In genomic region chr20:3041818-3042504, GRCh38 we compare ENCODE assay signal across 8 cellular contexts. TPM values are rescaled to one million over a fixed set of nuclear protein-coding genes. Genes with fewer than 3 reads are reported as not detected.
DNase-seq lines count a peak whose midpoint lies in the region; ATAC-seq and TF ChIP-seq lines count a peak whose summit lies in the region.

No MANE protein-coding gene starts in this region.

- BruUV-seq in PC-3 (replicated peaks; lab: Mats Ljungman, UMichigan): no TSS peak

- POLR2A ChIA-PET in PC-3 (lab: Charles Lee; ENCODE audit: unreplicated experiment): no interaction called here

- H4K20me1 ChIP-seq in PC-3 (ENCODE audit: low read length): peaks cover 4% of the 10 kb centered on the region; the same call in 1 of the 2 replicates

- H3K36me3 ChIP-seq in PC-3 (ENCODE audit: low read depth, low read length) (peaks cover 10% of the 10 kb centered on the region; the same call in 1 of the 2 replicates), gastrocnemius medialis (peaks cover 0 to 33% of the 10 kb centered on the region in 2 donors)

- H3K79me2 ChIP-seq in PC-3 (ENCODE audit: low read length): peaks cover 10% of the 10 kb centered on the region

- in situ Hi-C loops in gastrocnemius medialis (cut with MboI; ENCODE audit: low sequenced_read_pairs in 4 of 4): no loop called here

- intact Hi-C loops in PC-3 (cut with micrococcal nuclease): no loop called here
- intact Hi-C loops in gastrocnemius medialis (cut with DNase I; ENCODE audit: low total_unique reads): loop anchor here (10.0 kb wide), 1 partner anchor 163 kb away; the partner anchor contains the start of genes DDRGK1 and ITPA

- H2AFZ ChIP-seq in PC-3 (ENCODE audit: low read length): no peak overlapping the region

- H3K27ac ChIP-seq in PC-3 (ENCODE audit: low read length) (no peak overlapping the region), gastrocnemius medialis (peak overlapping the region; percentile 27 to 62 (median 58))

- H3K27me3 ChIP-seq in PC-3 (ENCODE audit: low read length) (no peaks in the 10 kb centered on the region), gastrocnemius medialis (no peaks in the 10 kb centered on the region)

- TF ChIP-seq CTCF in PC-3 (conservative IDR thresholded peaks at IDR 0.05; ENCODE audit: low read depth, low read length) (no peak), fibroblast of pulmonary artery (IDR thresholded peaks at IDR 0.05; ENCODE audit: low read length, missing control alignments) (no peak), gastrocnemius medialis (IDR thresholded peaks at IDR 0.05 in 4 of 5, conservative IDR thresholded peaks at IDR 0.05 in 1 of 5) (no peak)

- CTCF ChIA-PET in PC-3 (lab: Charles Lee): no interaction called here

- H3K4me2 ChIP-seq in PC-3 (ENCODE audit: low read length): peak overlapping the region; percentile 24; the same call in 1 of the 2 replicates

- H3K9me2 ChIP-seq in PC-3 (replicated peaks; ENCODE audit: low read length): no peaks in the 10 kb centered on the region

- no peak for TF ChIP-seq POLR2A in gastrocnemius medialis (IDR thresholded peaks at IDR 0.05)

- peaks cover 15% of the 10 kb centered on the region for H3K4me1 ChIP-seq in PC-3 (ENCODE audit: insufficient read depth, low read length)
- H3K4me1 ChIP-seq in gastrocnemius medialis: peaks cover 9 to 12% of the 10 kb centered on the region in 2 donors

- no peaks in the 10 kb centered on the region for H3F3A ChIP-seq in PC-3 (ENCODE audit: low read length, unreplicated experiment)

- H3K9me3 ChIP-seq in PC-3 (ENCODE audit: low read length): no peaks in the 10 kb centered on the region
- H3K9me3 ChIP-seq in gastrocnemius medialis: no peaks in the 10 kb centered on the region

- DNase-seq in DMS 273 (lab: John Stamatoyannopoulos, UW; ENCODE audit: unreplicated experiment) (peak; percentile 50), DMS 273 treated with DMSO at 0.1 percent for 48 hours (lab: John Stamatoyannopoulos, UW) (no peak), PC-3 (no peak), fibroblast of pulmonary artery (ENCODE audit: low read depth) (peak; percentile 28), gastrocnemius medialis (no peak), Kasumi-1 (lab: John Stamatoyannopoulos, UW) (no peak), activated gamma-delta T cell treated with Interleukin-2 at 50 U/mL for 16 hours (no peak)
- DNase-seq in stimulated activated CD4-positive, alpha-beta T cell treated with anti-CD3 and anti-CD28 coated beads, Interleukin-12 subunit alpha, Interleukin-12 subunit beta, amount 100 ng/mL, for 4 hours: no peak

- no peak overlapping the region for H3K9ac ChIP-seq in PC-3 (ENCODE audit: low read length)

- no peak for ATAC-seq in PC-3
- ATAC-seq in gastrocnemius medialis: no peak

- H3K4me3 ChIP-seq in PC-3 (ENCODE audit: low read length) (no peak overlapping the region), fibroblast of pulmonary artery (replicated peaks; ENCODE audit: low read depth, low read length) (no peak overlapping the region), gastrocnemius medialis (no peak overlapping the region)

RNA-seq across cellular contexts. Expression of gene GNRH2, which starts 1.5 kb away (rescaled TPM):
- 1.6 TPM in 1 of 2 replicates, not detected in the other for total RNA-seq in PC-3 (2014; rRNA removed)
- total RNA-seq in gastrocnemius medialis: not detected

RNA-seq across cellular contexts. Expression of gene MRPS26, which starts 3.9 kb away (rescaled TPM):
- total RNA-seq in PC-3 (2014; rRNA removed): 182 and 280 TPM in 2 replicates
- total RNA-seq in gastrocnemius medialis: 10 to 100 TPM; 58.7 to 69.8 (median 62.8) TPM

RNA-seq across cellular contexts. Expression of gene OXT, which starts 29.5 kb away (rescaled TPM):
- total RNA-seq in PC-3 (2014; rRNA removed) (not detected in 2 replicates), gastrocnemius medialis (1 to 10 TPM in 1 of 4 donors, not detected in 3; 2.2 TPM)

RNA-seq across cellular contexts. Expression of gene AVP, which starts 42.6 kb away (rescaled TPM):
- not detected in 2 replicates for total RNA-seq in PC-3 (2014; rRNA removed)
- total RNA-seq in gastrocnemius medialis: not detected

Comparison
In these comparisons a context has a peak if more than half of its experiments do, and no peak if none do; other contexts are left out.
1. DNase-seq: peak in DMS 273 (single experiment) and fibroblast of pulmonary artery (single experiment); none in DMS 273 treated with DMSO at 0.1 percent for 48 hours (single experiment), PC-3 (single experiment), gastrocnemius medialis (0 of 2), Kasumi-1 (0 of 2), activated gamma-delta T cell treated with Interleukin-2 at 50 U/mL for 16 hours (single experiment) and stimulated activated CD4-positive, alpha-beta T cell treated with anti-CD3 and anti-CD28 coated beads, Interleukin-12 subunit alpha, Interleukin-12 subunit beta, amount 100 ng/mL, for 4 hours (single experiment).